In the genomic region with DNA sequence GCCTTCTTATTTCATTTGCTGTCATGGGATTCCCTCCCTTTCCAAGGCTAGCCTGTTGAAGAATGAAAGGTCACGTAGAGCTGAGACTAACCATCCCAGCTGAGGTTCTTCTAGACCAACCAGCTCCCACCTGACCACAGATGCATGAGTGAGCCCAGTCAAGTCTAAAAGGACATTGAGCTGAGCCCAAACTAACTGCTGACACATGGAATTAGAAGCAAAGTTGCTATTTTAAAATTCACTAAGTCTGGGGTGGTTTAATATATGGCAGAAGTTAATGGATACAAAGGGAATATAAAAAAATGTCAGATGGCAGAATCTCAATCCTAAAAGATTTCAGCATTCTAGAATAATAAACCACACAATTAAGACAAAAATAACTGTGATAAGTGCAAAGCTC, we compare ENCODE assay signal across 9 cellular contexts.
"Had no signal": no experiment of that assay in that cellular context is flagged by ENCODE, and none has a peak within 500 bp of the region (broad histone marks: within the 10 kb centered on the region; RNA-seq: fewer than 3 reads in every experiment).

No MANE protein-coding gene starts in this region.

- H2AFZ ChIP-seq: GM23248 had no signal

- ATAC-seq: HCT116, K562 had no signal

- H3K4me3 ChIP-seq: GM23248, HAP-1, K562 had no signal

- H3K27ac Mint-ChIP-seq: HFFc6 had no signal

- DNase-seq: GM23248, GOT3, H7, HFFc6, KG1 had no signal

- H3K9ac ChIP-seq: GM23248 had no signal

- H3K27ac ChIP-seq: GM23248, HL-60 had no signal

- H3K9me3 ChIP-seq: HAP-1 had no signal

- H3K4me1 ChIP-seq: HAP-1 had no signal

- H3K4me3 Mint-ChIP-seq: HFFc6 had no signal

- H3K36me3 ChIP-seq: HAP-1 had no signal

- FAIRE-seq: K562 had no signal
